ENCODE assay signal across 8 cellular contexts in the genomic region with DNA sequence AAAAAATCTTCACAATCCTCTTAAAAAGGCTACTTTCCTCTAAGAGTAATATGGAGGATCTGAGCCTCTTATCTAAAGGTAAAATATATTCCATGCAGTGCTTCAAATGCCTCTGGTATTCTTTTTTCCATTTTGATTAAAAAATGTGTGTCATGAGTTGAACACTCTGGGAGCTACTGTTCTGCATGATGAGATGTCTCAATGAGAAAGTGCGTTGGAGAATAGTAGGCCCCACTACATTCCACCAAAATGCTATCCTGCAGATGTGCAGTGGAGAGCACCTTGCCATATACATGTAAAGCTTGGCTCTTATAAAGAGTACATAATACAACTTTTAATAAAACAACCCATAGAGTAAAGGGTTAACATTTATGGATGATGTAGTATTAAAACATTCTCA.
"Had no signal": no experiment of that assay in that cellular context is flagged by ENCODE, and none has a peak within 500 bp of the region (broad histone marks: within the 10 kb centered on the region; RNA-seq: fewer than 3 reads in every experiment).

No MANE protein-coding gene starts in this region.

- DNase-seq: GDM1, GF-D8 had no signal

- FAIRE-seq: G401.6, GM12878, GM12891, GM12892, GM18507, GM19239 had no signal

- ATAC-seq: GM12878 had no signal

- H3K4me3 ChIP-seq: GM12878 had no signal
